12 cellular contexts compared by ENCODE assay signal in genomic region chr7:128794020-128794419, GRCh38. TPM values are rescaled to one million over a fixed set of nuclear protein-coding genes. Genes with fewer than 3 reads are reported as not detected.
A peak's percentile ranks its signal among the peaks of the same experiment; 100 is the strongest.
DNase-seq lines count a peak whose midpoint lies in the region; ATAC-seq, FAIRE-seq and TF ChIP-seq lines count a peak whose summit lies in the region.
"Had no signal": no experiment of that assay in that cellular context is flagged by ENCODE, and none has a peak within 500 bp of the region (broad histone marks: within the 10 kb centered on the region; RNA-seq: fewer than 3 reads in every experiment).

No MANE protein-coding gene starts in this region.

- no peak for FAIRE-seq in small intestine (lab: Jason Lieb, UNC)

- no peak overlapping the region for H2AFZ ChIP-seq in Karpas-422 (ENCODE audit: low read length)

- WGBS in small intestine, 3 donors: 37 to 58% (median 38%) methylated on average over 3 of the region's 3 CpGs

- H3K9ac ChIP-seq in Karpas-422 (ENCODE audit: low read length): no peak overlapping the region

- no peak overlapping the region for H3K4me3 ChIP-seq in Karpas-422 (ENCODE audit: low read length)
- no peak overlapping the region for H3K4me3 ChIP-seq in brain microvascular endothelial cell (ENCODE audit: low read depth, low read length)
- no peak overlapping the region for H3K4me3 ChIP-seq in small intestine (ENCODE audit: low read depth in 1 of 2, low read length in 2 of 2)
- H3K4me3 ChIP-seq: SJSA1, skin epidermis had no signal

- TF ChIP-seq CTCF in brain microvascular endothelial cell (IDR thresholded peaks at IDR 0.05; ENCODE audit: low read depth, low read length, missing control alignments): peak; percentile 6

- no peak overlapping the region for H3K27ac Mint-ChIP-seq in activated T-cell treated with anti-CD3 and anti-CD28 coated beads, Interleukin-2, amount 50 U/mL, for 72 hours

- peaks cover 15% of the 10 kb centered on the region for H3K27me3 Mint-ChIP-seq in activated T-cell treated with anti-CD3 and anti-CD28 coated beads, Interleukin-2, amount 50 U/mL, for 72 hours (ENCODE audit: low read depth)

- peaks cover 5% of the 10 kb centered on the region; the same call in 1 of the 2 replicates for H3K79me2 ChIP-seq in Karpas-422 (ENCODE audit: low read length)

- no peak overlapping the region for H3K4me2 ChIP-seq in Karpas-422 (ENCODE audit: low read depth, low read length, poor library complexity, severe bottlenecking)

- in situ Hi-C loops in brain microvascular endothelial cell (cut with HindIII; ENCODE audit: low pct_ligation_motif_present, low sequenced_read_pairs): no loop called here

- peaks cover 0 to 2% of the 10 kb centered on the region in 2 donors for H3K36me3 Mint-ChIP-seq in activated T-cell treated with anti-CD3 and anti-CD28 coated beads, Interleukin-2, amount 50 U/mL, for 72 hours (ENCODE audit: insufficient read depth in 2 of 2)

- H3K4me3 Mint-ChIP-seq in activated T-cell treated with anti-CD3 and anti-CD28 coated beads, Interleukin-2, amount 50 U/mL, for 72 hours: no peak overlapping the region

- H3K27me3 ChIP-seq in Karpas-422 (ENCODE audit: low read length): no peaks in the 10 kb centered on the region
- peaks cover 2% of the 10 kb centered on the region for H3K27me3 ChIP-seq in brain microvascular endothelial cell (replicated peaks)
- H3K27me3 ChIP-seq in small intestine (ENCODE audit: control insufficient read depth in 2 of 2, insufficient read depth in 2 of 2, low read length in 2 of 2): no peaks in the 10 kb centered on the region

- H3K9me2 ChIP-seq in Karpas-422 (replicated peaks; ENCODE audit: insufficient read depth, low read length): no peaks in the 10 kb centered on the region

- DNase-seq in activated T-cell treated with anti-CD3 and anti-CD28 coated beads, Interleukin-2, amount 50 U/mL, for 72 hours: peak; percentile 29 to 45
- no peak for DNase-seq in activated T-cell treated with anti-CD3 and anti-CD28 coated beads for 4 hours
- DNase-seq in Karpas-422: peak; percentile 65
- no peak for DNase-seq in brain microvascular endothelial cell
- peak; percentile 13 for DNase-seq in small intestine
- no peak for DNase-seq in NCI-H748 treated with DMSO at 0.1 percent for 48 hours (lab: John Stamatoyannopoulos, UW)
- DNase-seq: C1 segment of cervical spinal cord, NCI-H2081 had no signal

- ATAC-seq in activated T-cell treated with anti-CD3 and anti-CD28 coated beads, Interleukin-2, amount 50 U/mL, for 72 hours (replicated peaks in 1 of 2): no peak
- ATAC-seq in GM21737 (IDR thresholded peaks at IDR 0.05; ENCODE audit: unreplicated experiment): no peak
- ATAC-seq in HG03442 (IDR thresholded peaks at IDR 0.05; ENCODE audit: unreplicated experiment): no peak

- H3K9me3 ChIP-seq in Karpas-422 (ENCODE audit: low read length) (no peaks in the 10 kb centered on the region), small intestine (ENCODE audit: control insufficient read depth, low read depth) (no peaks in the 10 kb centered on the region)
- H3K9me3 ChIP-seq: SJSA1 had no signal

- H3K4me1 Mint-ChIP-seq in activated T-cell treated with anti-CD3 and anti-CD28 coated beads, Interleukin-2, amount 50 U/mL, for 72 hours (ENCODE audit: low read depth): peaks cover 11% of the 10 kb centered on the region

- no peak overlapping the region for H3K27ac ChIP-seq in Karpas-422 (ENCODE audit: low read length)
- no peak overlapping the region for H3K27ac ChIP-seq in brain microvascular endothelial cell
- no peak overlapping the region for H3K27ac ChIP-seq in small intestine (ENCODE audit: low read depth in 1 of 2, low read length in 1 of 2)
- H3K27ac ChIP-seq: SJSA1, skin epidermis had no signal

- H4K20me1 ChIP-seq in Karpas-422 (ENCODE audit: insufficient read depth, low read depth, low read length): no peaks in the 10 kb centered on the region

- H3K36me3 ChIP-seq in Karpas-422 (ENCODE audit: insufficient read depth, low read length) (no peaks in the 10 kb centered on the region), brain microvascular endothelial cell (replicated peaks) (no peaks in the 10 kb centered on the region), small intestine (ENCODE audit: control insufficient read depth in 2 of 2, insufficient read depth in 2 of 2, low read length in 2 of 2) (no peaks in the 10 kb centered on the region)
- H3K36me3 ChIP-seq: SJSA1 had no signal

- H3K4me1 ChIP-seq in Karpas-422 (ENCODE audit: low read length) (peaks cover 19% of the 10 kb centered on the region), small intestine (ENCODE audit: control insufficient read depth in 2 of 2, insufficient read depth in 1 of 2, low read depth in 1 of 2, low read length in 1 of 2) (no peaks in the 10 kb centered on the region)

- H3K9me3 Mint-ChIP-seq in activated T-cell treated with anti-CD3 and anti-CD28 coated beads, Interleukin-2, amount 50 U/mL, for 72 hours: no peaks in the 10 kb centered on the region

RNA-seq across cellular contexts. Expression of gene CCDC136, which starts 2.3 kb away (rescaled TPM):
- 1 to 10 TPM; 4.6 to 7.4 TPM for total RNA-seq in activated T-cell treated with anti-CD3 and anti-CD28 coated beads, Interleukin-2, amount 50 U/mL, for 72 hours
- total RNA-seq in Karpas-422 (2014; rRNA removed; shearing (Covaris generic); ENCODE audit: low replicate concordance): 25.9 and 32.5 TPM in 2 replicates
- 1 to 10 TPM in 1 of 3 donors, under 1 TPM in 2; 0.22 to 2.3 (median 0.81) TPM for polyA plus RNA-seq in small intestine

RNA-seq across cellular contexts. Expression of gene OPN1SW, which starts 18.4 kb away (rescaled TPM):
- total RNA-seq in activated T-cell treated with anti-CD3 and anti-CD28 coated beads, Interleukin-2, amount 50 U/mL, for 72 hours: not detected
- not detected in 2 replicates for total RNA-seq in Karpas-422 (2014; rRNA removed; shearing (Covaris generic); ENCODE audit: low replicate concordance)
- polyA plus RNA-seq in small intestine: not detected
- total RNA-seq: SJSA1 had no signal

RNA-seq across cellular contexts. Expression of gene FLNC, which starts 36.2 kb away (rescaled TPM):
- under 1 TPM; 0.02 to 0.07 TPM for total RNA-seq in activated T-cell treated with anti-CD3 and anti-CD28 coated beads, Interleukin-2, amount 50 U/mL, for 72 hours
- total RNA-seq in Karpas-422 (2014; rRNA removed; shearing (Covaris generic); ENCODE audit: low replicate concordance): not detected in 2 replicates
- 10 to 100 TPM in 2 of 3 donors, 1 to 10 TPM in 1; 8.1 to 13.0 (median 10.1) TPM for polyA plus RNA-seq in small intestine

RNA-seq across cellular contexts. Expression of gene CALU, which starts 54.9 kb away (rescaled TPM):
- 10 to 100 TPM; 32.2 to 32.4 TPM for total RNA-seq in activated T-cell treated with anti-CD3 and anti-CD28 coated beads, Interleukin-2, amount 50 U/mL, for 72 hours
- 33.3 and 42.1 TPM in 2 replicates for total RNA-seq in Karpas-422 (2014; rRNA removed; shearing (Covaris generic); ENCODE audit: low replicate concordance)
- polyA plus RNA-seq in small intestine: 10 to 100 TPM in 1 of 3 donors, 1 to 10 TPM in 2; 6.0 to 38.3 (median 9.5) TPM

Comparison
In these comparisons a context has a peak if more than half of its experiments do, and no peak if none do; other contexts are left out.
1. DNase-seq: peak in activated T-cell treated with anti-CD3 and anti-CD28 coated beads, Interleukin-2, amount 50 U/mL, for 72 hours (2 of 2), Karpas-422 (single experiment) and small intestine (single experiment); none in activated T-cell treated with anti-CD3 and anti-CD28 coated beads for 4 hours (single experiment), brain microvascular endothelial cell (single experiment) and NCI-H748 treated with DMSO at 0.1 percent for 48 hours (single experiment).